ENCODE assay signal across 8 cellular contexts in the genomic region with DNA sequence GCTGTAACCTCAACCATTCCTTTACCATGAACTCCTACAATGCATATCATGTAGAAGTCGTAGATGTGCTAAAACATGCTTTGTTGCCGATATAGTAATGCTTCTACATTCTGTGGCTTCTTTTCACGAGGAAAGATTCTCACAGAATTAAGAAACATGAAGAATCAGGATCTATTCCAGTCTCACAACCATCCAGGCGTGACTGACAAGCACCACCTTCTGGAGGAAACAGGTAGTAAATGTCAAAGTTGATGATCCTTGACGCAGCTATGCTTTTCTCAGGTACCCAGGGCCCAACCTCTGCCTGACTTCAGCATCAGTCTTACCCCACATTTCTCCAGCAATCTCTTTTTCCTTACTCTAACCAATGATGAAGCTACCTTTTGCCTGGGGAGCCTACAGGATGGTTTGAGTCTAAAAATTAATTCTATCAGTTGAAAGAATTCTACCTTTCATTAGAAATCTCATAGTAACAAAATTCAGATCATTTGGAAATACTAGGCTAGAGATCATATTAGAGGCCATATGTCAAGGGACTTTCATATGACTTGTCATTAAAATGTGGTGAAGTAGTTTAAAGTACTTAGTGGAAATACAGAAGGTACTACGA.
DNase-seq lines count a peak whose midpoint lies in the region; ATAC-seq and TF ChIP-seq lines count a peak whose summit lies in the region.

No MANE protein-coding gene starts in this region.

- no peaks in the 10 kb centered on the region for H3K4me1 Mint-ChIP-seq in activated naive CD8-positive, alpha-beta T cell treated with anti-CD3 and anti-CD28 coated beads for 36 hours

- no peak overlapping the region for H3K27ac Mint-ChIP-seq in activated naive CD8-positive, alpha-beta T cell treated with anti-CD3 and anti-CD28 coated beads for 36 hours

- TF ChIP-seq POLR2A in heart left ventricle (IDR thresholded peaks at IDR 0.05), result no peak
- TF ChIP-seq POLR2A in body of pancreas (IDR thresholded peaks at IDR 0.05), result no peak

- H3K4me1 ChIP-seq in heart left ventricle (peaks cover 0 to 10% (median 0%) of the 10 kb centered on the region in 12 donors), body of pancreas (no peaks in the 10 kb centered on the region)

- H3K27me3 Mint-ChIP-seq in activated naive CD8-positive, alpha-beta T cell treated with anti-CD3 and anti-CD28 coated beads for 36 hours, result peaks cover 8% of the 10 kb centered on the region

- no peaks in the 10 kb centered on the region for H3K9me3 ChIP-seq in heart left ventricle
- H3K9me3 ChIP-seq in body of pancreas, result no peaks in the 10 kb centered on the region

- H3K4me3 Mint-ChIP-seq in activated naive CD8-positive, alpha-beta T cell treated with anti-CD3 and anti-CD28 coated beads for 36 hours, result no peak overlapping the region

- no peaks in the 10 kb centered on the region for H3K36me3 Mint-ChIP-seq in activated naive CD8-positive, alpha-beta T cell treated with anti-CD3 and anti-CD28 coated beads for 36 hours

- H3K27me3 ChIP-seq in heart left ventricle (no peaks in the 10 kb centered on the region), body of pancreas (no peaks in the 10 kb centered on the region)

- TF ChIP-seq CTCF in heart left ventricle (IDR thresholded peaks at IDR 0.05) (peak in 11 of 12 donors; percentile 33 to 63 (median 45)), body of pancreas (IDR thresholded peaks at IDR 0.05) (peak in 6 of 7 experiments; percentile 22 to 59 (median 48))

- H3K9me3 Mint-ChIP-seq in activated naive CD8-positive, alpha-beta T cell treated with anti-CD3 and anti-CD28 coated beads for 36 hours, result no peaks in the 10 kb centered on the region

- H3K36me3 ChIP-seq in heart left ventricle (no peaks in the 10 kb centered on the region), body of pancreas (replicated peaks in 1 of 2; ENCODE audit: insufficient read depth in 1 of 2, low read depth in 2 of 2) (no peaks in the 10 kb centered on the region)

- H3K27ac ChIP-seq in heart left ventricle (no peak overlapping the region), body of pancreas (no peak overlapping the region)

- intact Hi-C loops in heart left ventricle (cut with DNase I), result loop anchor here in 8 of 10 donors (1.0 to 10.0 kb wide), 11 partner anchors 118 to 1016 kb away; partner anchors contain the start of gene RND3 (in 3 of the 8)
- intact Hi-C loops in cardiac septum (cut with DNase I), result loop anchor here (5.0 to 10.0 kb wide), 3 partner anchors 116 to 1013 kb away; no protein-coding TSS in a partner anchor
- intact Hi-C loops in body of pancreas (cut with DNase I), result loop anchor here (10.0 kb wide), 1 partner anchor 1016 kb away; no protein-coding TSS in a partner anchor

- WGBS in heart left ventricle, 4 donors, result 52 to 58% (median 57%) methylated on average over 6 of the region's 6 CpGs
- WGBS in body of pancreas, 2 donors, result 34 to 36% methylated on average over 6 of the region's 6 CpGs

- no peak overlapping the region for H3K4me3 ChIP-seq in heart left ventricle
- H3K4me3 ChIP-seq in body of pancreas, result no peak overlapping the region

- no peak for TF ChIP-seq EP300 in Ishikawa (IDR thresholded peaks at IDR 0.05; ENCODE audit: borderline replicate concordance)

- peak; percentile 77 for TF ChIP-seq RAD21 in Ishikawa (IDR thresholded peaks at IDR 0.05; ENCODE audit: low read depth)

- DNase-seq in heart left ventricle, result no peak
- DNase-seq in cardiac septum (ENCODE audit: low spot score), result no peak
- DNase-seq in body of pancreas, result peak; percentile 15 to 19 (median 17)
- peak; percentile 71 for DNase-seq in myocyte (ENCODE audit: low read depth)
- no peak for DNase-seq in activated naive CD8-positive, alpha-beta T cell treated with anti-CD3 and anti-CD28 coated beads for 36 hours
- DNase-seq in SHP77 treated with DMSO at 0.1 percent for 48 hours (lab: John Stamatoyannopoulos, UW), result no peak

- ATAC-seq in heart left ventricle, result peak in 1 of 4 donors; percentile 41
- peak; percentile 58 for ATAC-seq in body of pancreas
- ATAC-seq in GM21619 (IDR thresholded peaks at IDR 0.05; ENCODE audit: unreplicated experiment), result no peak

TF ChIP-seq in Ishikawa, 13 proteins besides CTCF, POLR2A, EP300 and RAD21:
- TF ChIP-seq TEAD4 (IDR thresholded peaks at IDR 0.05), result 0 out of 2 replicates have a peak, but pooled peaks have one; percentile 10
- TF ChIP-seq CEBPB (IDR thresholded peaks at IDR 0.05), result no peak

Comparison
In these comparisons a context has a peak if more than half of its experiments do, and no peak if none do; other contexts are left out.
1. DNase-seq: peak in body of pancreas (4 of 4) and myocyte (single experiment); none in heart left ventricle (0 of 5), cardiac septum (single experiment), activated naive CD8-positive, alpha-beta T cell treated with anti-CD3 and anti-CD28 coated beads for 36 hours (single experiment) and SHP77 treated with DMSO at 0.1 percent for 48 hours (single experiment).